8 cellular contexts compared by ENCODE assay signal in the genomic region with DNA sequence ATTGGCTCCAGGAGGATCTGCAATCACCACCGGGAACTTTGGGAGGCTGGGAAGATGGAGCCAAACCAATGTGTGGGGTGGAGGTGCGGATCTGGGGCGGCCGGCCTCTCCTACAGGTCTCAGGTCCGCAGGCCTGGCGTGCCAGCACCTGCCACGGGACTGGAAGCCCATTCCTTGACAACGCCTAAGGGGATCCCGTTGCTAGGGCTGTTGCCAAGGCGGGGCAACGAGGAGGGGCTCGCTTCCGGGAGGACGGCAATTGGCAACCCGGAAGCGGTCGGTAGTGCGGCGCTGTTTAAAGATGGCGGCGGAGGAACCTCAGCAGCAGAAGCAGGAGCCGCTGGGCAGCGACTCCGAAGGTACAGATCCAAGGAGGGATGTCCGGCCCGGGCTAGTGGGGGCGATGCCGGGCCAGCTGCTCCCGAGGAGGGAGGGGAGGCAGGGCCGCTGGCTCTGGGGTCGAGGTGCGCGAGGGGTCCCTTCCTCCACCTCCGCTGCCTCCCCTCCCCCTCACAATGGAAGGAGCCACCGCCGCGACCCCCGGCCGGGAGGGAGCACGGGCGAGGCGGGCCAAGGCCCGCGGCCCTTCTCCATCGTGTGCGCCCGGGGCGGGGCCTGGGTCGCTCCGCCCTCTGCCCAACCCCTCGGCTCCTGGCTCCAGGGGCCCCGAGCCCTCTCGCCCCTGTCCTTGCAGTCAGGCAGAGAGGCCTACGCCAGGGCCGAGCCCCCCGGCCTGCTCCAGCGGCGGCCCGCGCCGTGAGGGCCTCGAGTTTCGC. TPM values are rescaled to one million over a fixed set of nuclear protein-coding genes. Genes with fewer than 3 reads are reported as not detected.
A peak's percentile ranks its signal among the peaks of the same experiment; 100 is the strongest.
DNase-seq lines count a peak whose midpoint lies in the region; ATAC-seq, FAIRE-seq and TF ChIP-seq lines count a peak whose summit lies in the region.

A gene with protein sequence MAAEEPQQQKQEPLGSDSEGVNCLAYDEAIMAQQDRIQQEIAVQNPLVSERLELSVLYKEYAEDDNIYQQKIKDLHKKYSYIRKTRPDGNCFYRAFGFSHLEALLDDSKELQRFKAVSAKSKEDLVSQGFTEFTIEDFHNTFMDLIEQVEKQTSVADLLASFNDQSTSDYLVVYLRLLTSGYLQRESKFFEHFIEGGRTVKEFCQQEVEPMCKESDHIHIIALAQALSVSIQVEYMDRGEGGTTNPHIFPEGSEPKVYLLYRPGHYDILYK (plus strand): TSS at position 283 of the 776 bp plus-strand sequence. CDS start 19 bp downstream, at position 302.

- peak within 1 kb of the TSS; percentile 83 for H3K4me3 ChIP-seq in Jurkat, Clone E6-1 (ENCODE audit: low read length)
- peak within 1 kb of the TSS; percentile 81 to 92 for H3K4me3 ChIP-seq in esophagus (ENCODE audit: low read depth in 1 of 2, low read length in 2 of 2)
- peak within 1 kb of the TSS; percentile 65 for H3K4me3 ChIP-seq in mucosa of stomach (ENCODE audit: low read length)

- H3K27ac Mint-ChIP-seq in activated T-cell treated with anti-CD3 and anti-CD28 coated beads, Interleukin-2, amount 50 U/mL, for 24 hours: peak within 1 kb of the TSS; percentile 97

- no peak for FAIRE-seq in D721Med (lab: Jason Lieb, UNC)

- peak within 1 kb of the TSS; percentile 82 to 98 for H3K27ac ChIP-seq in esophagus (ENCODE audit: low read depth in 2 of 2, low read length in 1 of 2)

- H3K9me3 Mint-ChIP-seq in activated T-cell treated with anti-CD3 and anti-CD28 coated beads, Interleukin-2, amount 50 U/mL, for 24 hours: no peaks in the 10 kb centered on the region

- H3K4me3 Mint-ChIP-seq in activated T-cell treated with anti-CD3 and anti-CD28 coated beads, Interleukin-2, amount 50 U/mL, for 24 hours: peak within 1 kb of the TSS; percentile 92

- no peak for TF ChIP-seq CTCF in D721Med (IDR thresholded peaks at IDR 0.05; ENCODE audit: insufficient read depth, missing control alignments)

- H3K9me3 ChIP-seq in esophagus (ENCODE audit: control insufficient read depth in 2 of 2, insufficient read depth in 1 of 2, low read depth in 1 of 2, low read length in 1 of 2): no peaks in the 10 kb centered on the region
- H3K9me3 ChIP-seq in mucosa of stomach (ENCODE audit: control insufficient read depth, low read length): no peaks in the 10 kb centered on the region

- peaks cover 36% of the 10 kb centered on the region for H3K4me1 Mint-ChIP-seq in activated T-cell treated with anti-CD3 and anti-CD28 coated beads, Interleukin-2, amount 50 U/mL, for 24 hours (ENCODE audit: low read depth)

- no peaks in the 10 kb centered on the region for H3K27me3 ChIP-seq in esophagus (ENCODE audit: control insufficient read depth in 1 of 2, insufficient read depth in 2 of 2, low read length in 2 of 2)
- H3K27me3 ChIP-seq in mucosa of stomach (ENCODE audit: control insufficient read depth, insufficient read depth, low read length): no peaks in the 10 kb centered on the region

- WGBS in esophagus, 2 donors: 0% methylated on average over 43 to 63 of the region's 63 CpGs

- H3K9ac ChIP-seq in mucosa of stomach (ENCODE audit: low read length): peak within 1 kb of the TSS; percentile 87

- ATAC-seq in GM21529 (IDR thresholded peaks at IDR 0.05; ENCODE audit: unreplicated experiment): peak; percentile 91

- H3K36me3 Mint-ChIP-seq in activated T-cell treated with anti-CD3 and anti-CD28 coated beads, Interleukin-2, amount 50 U/mL, for 24 hours (ENCODE audit: low read depth): peaks cover 50% of the 10 kb centered on the region

- peaks cover 2 to 9% of the 10 kb centered on the region in 2 donors for H3K4me1 ChIP-seq in esophagus (ENCODE audit: control insufficient read depth in 2 of 2, insufficient read depth in 2 of 2, low read length in 1 of 2)
- peaks cover 11% of the 10 kb centered on the region for H3K4me1 ChIP-seq in mucosa of stomach (ENCODE audit: control insufficient read depth, insufficient read depth, low read length)

- H3K27me3 Mint-ChIP-seq in activated T-cell treated with anti-CD3 and anti-CD28 coated beads, Interleukin-2, amount 50 U/mL, for 24 hours: no peaks in the 10 kb centered on the region

- peaks cover 6 to 8% of the 10 kb centered on the region in 2 donors for H3K36me3 ChIP-seq in esophagus (ENCODE audit: control insufficient read depth in 2 of 2, insufficient read depth in 2 of 2, low read length in 1 of 2)
- no peaks in the 10 kb centered on the region for H3K36me3 ChIP-seq in mucosa of stomach (ENCODE audit: control insufficient read depth, insufficient read depth, low read length)

- peak; percentile 97 for DNase-seq in D721Med (ENCODE audit: insufficient read length, low spot score)
- peak; percentile 84 for DNase-seq in Jurkat, Clone E6-1 (ENCODE audit: low read depth, low spot score)
- DNase-seq in activated T-cell treated with anti-CD3 and anti-CD28 coated beads, Interleukin-2, amount 50 U/mL, for 24 hours: peak; percentile 90
- DNase-seq in stimulated activated CD8-positive, alpha-beta memory T cell treated with anti-CD3 and anti-CD28 coated beads, Interleukin-7, amount 100 ng/mL, for 1 hour (ENCODE audit: low read depth in 2 of 2): peak; percentile 71 to 73

TF ChIP-seq in PFSK-1, 5 proteins besides CTCF, POLR2A, EP300 and RAD21:
- TF ChIP-seq POLR2AphosphoS5 (IDR thresholded peaks at IDR 0.05; ENCODE audit: low read depth, low read length) (peak; percentile 84), TAF1 (IDR thresholded peaks at IDR 0.05; ENCODE audit: borderline replicate concordance, insufficient read depth, low read length) (peak; percentile 97), SIN3A (IDR thresholded peaks at IDR 0.05; ENCODE audit: borderline replicate concordance, insufficient read depth, low read length) (0 out of 2 replicates have a peak, but pooled peaks have one; percentile 65), FOXP2 (optimal IDR thresholded peaks at IDR 0.05; ENCODE audit: borderline replicate concordance, extremely low read depth, extremely low read length, insufficient read depth) (peak; percentile 87)
- TF ChIP-seq, protein P1, sequence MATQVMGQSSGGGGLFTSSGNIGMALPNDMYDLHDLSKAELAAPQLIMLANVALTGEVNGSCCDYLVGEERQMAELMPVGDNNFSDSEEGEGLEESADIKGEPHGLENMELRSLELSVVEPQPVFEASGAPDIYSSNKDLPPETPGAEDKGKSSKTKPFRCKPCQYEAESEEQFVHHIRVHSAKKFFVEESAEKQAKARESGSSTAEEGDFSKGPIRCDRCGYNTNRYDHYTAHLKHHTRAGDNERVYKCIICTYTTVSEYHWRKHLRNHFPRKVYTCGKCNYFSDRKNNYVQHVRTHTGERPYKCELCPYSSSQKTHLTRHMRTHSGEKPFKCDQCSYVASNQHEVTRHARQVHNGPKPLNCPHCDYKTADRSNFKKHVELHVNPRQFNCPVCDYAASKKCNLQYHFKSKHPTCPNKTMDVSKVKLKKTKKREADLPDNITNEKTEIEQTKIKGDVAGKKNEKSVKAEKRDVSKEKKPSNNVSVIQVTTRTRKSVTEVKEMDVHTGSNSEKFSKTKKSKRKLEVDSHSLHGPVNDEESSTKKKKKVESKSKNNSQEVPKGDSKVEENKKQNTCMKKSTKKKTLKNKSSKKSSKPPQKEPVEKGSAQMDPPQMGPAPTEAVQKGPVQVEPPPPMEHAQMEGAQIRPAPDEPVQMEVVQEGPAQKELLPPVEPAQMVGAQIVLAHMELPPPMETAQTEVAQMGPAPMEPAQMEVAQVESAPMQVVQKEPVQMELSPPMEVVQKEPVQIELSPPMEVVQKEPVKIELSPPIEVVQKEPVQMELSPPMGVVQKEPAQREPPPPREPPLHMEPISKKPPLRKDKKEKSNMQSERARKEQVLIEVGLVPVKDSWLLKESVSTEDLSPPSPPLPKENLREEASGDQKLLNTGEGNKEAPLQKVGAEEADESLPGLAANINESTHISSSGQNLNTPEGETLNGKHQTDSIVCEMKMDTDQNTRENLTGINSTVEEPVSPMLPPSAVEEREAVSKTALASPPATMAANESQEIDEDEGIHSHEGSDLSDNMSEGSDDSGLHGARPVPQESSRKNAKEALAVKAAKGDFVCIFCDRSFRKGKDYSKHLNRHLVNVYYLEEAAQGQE (IDR thresholded peaks at IDR 0.05; ENCODE audit: insufficient read depth in 1 of 2, low read depth in 2 of 2, low read length in 2 of 2): no peak; a peak in 1 of 4 replicates

RNA-seq across cellular contexts. Expression of the gene that starts here (rescaled TPM):
- 84.1 TPM for polyA plus RNA-seq in Jurkat, Clone E6-1 (2012; ENCODE audit: insufficient read depth, insufficient read length)
- 128 TPM for polyA plus RNA-seq in PFSK-1 (2012; ENCODE audit: insufficient read length, low read depth)
- polyA plus RNA-seq in esophagus: 10 to 100 TPM; 54.6 to 91.5 TPM

Comparison
In these comparisons a context has a peak if more than half of its experiments do, and no peak if none do; other contexts are left out.
1. Peak in every context shown above with its lines: DNase-seq, ATAC-seq, H3K4me3 ChIP-seq and H3K27ac ChIP-seq.